8 cellular contexts compared by ENCODE assay signal in genomic region chr1:96722161-96722908, GRCh38.
DNase-seq lines count a peak whose midpoint lies in the region; ATAC-seq and TF ChIP-seq lines count a peak whose summit lies in the region.

No MANE protein-coding gene starts in this region.

- H3K4me3 Mint-ChIP-seq in memory B cell: peak overlapping the region; percentile 99
- H3K4me3 Mint-ChIP-seq in stimulated activated memory B cell treated with anti-CD40 and anti-IgM and Interleukin-4, amounts not matched to agents 10 μg/mL and 1 μg/mL and 100 μg/mL, for 72 hours: peak overlapping the region; percentile 92

- H3K36me3 Mint-ChIP-seq in memory B cell: peaks cover 10% of the 10 kb centered on the region
- H3K36me3 Mint-ChIP-seq in stimulated activated memory B cell treated with anti-CD40 and anti-IgM and Interleukin-4, amounts not matched to agents 10 μg/mL and 1 μg/mL and 100 μg/mL, for 72 hours: peaks cover 18% of the 10 kb centered on the region

- peak overlapping the region; percentile 88 for H3K9ac ChIP-seq in endocrine pancreas (ENCODE audit: control insufficient read depth, insufficient read depth, low read length)

- DNase-seq in 8988T (peak; percentile 28), GM12864 (ENCODE audit: low read depth) (no peak), NCI-H1092 treated with DMSO at 0.1 percent for 48 hours (lab: John Stamatoyannopoulos, UW) (peak; percentile 47), memory B cell (ENCODE audit: low spot score in 2 of 2) (peak in 1 of 2 donors; percentile 60)

- no peaks in the 10 kb centered on the region for H3K36me3 ChIP-seq in endocrine pancreas (ENCODE audit: control insufficient read depth, insufficient read depth, low read length)

- peak overlapping the region; percentile 97 for H3K27ac Mint-ChIP-seq in memory B cell
- peak overlapping the region; percentile 93 for H3K27ac Mint-ChIP-seq in stimulated activated memory B cell treated with anti-CD40 and anti-IgM and Interleukin-4, amounts not matched to agents 10 μg/mL and 1 μg/mL and 100 μg/mL, for 72 hours

- H3K4me1 Mint-ChIP-seq in memory B cell: peaks cover 25% of the 10 kb centered on the region
- peaks cover 33% of the 10 kb centered on the region for H3K4me1 Mint-ChIP-seq in stimulated activated memory B cell treated with anti-CD40 and anti-IgM and Interleukin-4, amounts not matched to agents 10 μg/mL and 1 μg/mL and 100 μg/mL, for 72 hours

- H3K9me3 ChIP-seq in endocrine pancreas (ENCODE audit: control insufficient read depth, low read length): no peaks in the 10 kb centered on the region

- H3K27me3 Mint-ChIP-seq in memory B cell: no peaks in the 10 kb centered on the region
- H3K27me3 Mint-ChIP-seq in stimulated activated memory B cell treated with anti-CD40 and anti-IgM and Interleukin-4, amounts not matched to agents 10 μg/mL and 1 μg/mL and 100 μg/mL, for 72 hours: no peaks in the 10 kb centered on the region

- ATAC-seq in HG02798 (IDR thresholded peaks at IDR 0.05; ENCODE audit: poor library complexity, unreplicated experiment): peak; percentile 51
- peak; percentile 60 to 64 for ATAC-seq in activated CD4-positive, CD25-positive, alpha-beta regulatory T cell treated with anti-CD3 and anti-CD28 coated beads, Interleukin-2, amount 50 U/mL, for 24 hours
- peak; percentile 48 for ATAC-seq in memory B cell (ENCODE audit: low read depth)
- ATAC-seq in stimulated activated memory B cell treated with anti-CD40 and anti-IgM and Interleukin-4, amounts not matched to agents 10 μg/mL and 1 μg/mL and 100 μg/mL, for 72 hours: peak; percentile 81

- H3K4me3 ChIP-seq in GM12864 (ENCODE audit: low read depth, low read length) (peak overlapping the region; percentile 72), endocrine pancreas (ENCODE audit: control insufficient read depth, insufficient read depth, low read length) (peak overlapping the region; percentile 96)

- H3K27me3 ChIP-seq in endocrine pancreas (ENCODE audit: control insufficient read depth, insufficient read depth, low read length): no peaks in the 10 kb centered on the region

- no peaks in the 10 kb centered on the region for H3K9me3 Mint-ChIP-seq in memory B cell
- no peaks in the 10 kb centered on the region for H3K9me3 Mint-ChIP-seq in stimulated activated memory B cell treated with anti-CD40 and anti-IgM and Interleukin-4, amounts not matched to agents 10 μg/mL and 1 μg/mL and 100 μg/mL, for 72 hours

- H3K4me1 ChIP-seq in endocrine pancreas (ENCODE audit: control insufficient read depth, insufficient read depth, low read length): peaks cover 11% of the 10 kb centered on the region

- TF ChIP-seq CTCF in GM12864 (IDR thresholded peaks at IDR 0.05; ENCODE audit: low read depth, low read length, missing control alignments): no peak
